10 cellular contexts compared by ENCODE assay signal in genomic region chr4:113080050-113080449, GRCh38. TPM values are rescaled to one million over a fixed set of nuclear protein-coding genes. Genes with fewer than 3 reads are reported as not detected.
DNase-seq lines count a peak whose midpoint lies in the region; ATAC-seq, FAIRE-seq and TF ChIP-seq lines count a peak whose summit lies in the region.
"Had no signal": no experiment of that assay in that cellular context is flagged by ENCODE, and none has a peak within 500 bp of the region (broad histone marks: within the 10 kb centered on the region; RNA-seq: fewer than 3 reads in every experiment).

No MANE protein-coding gene starts in this region.

- H3K27ac ChIP-seq in astrocyte (ENCODE audit: low read depth, low read length), result no peak overlapping the region
- H3K27ac ChIP-seq: C4-2B had no signal

- H3K4me3 Mint-ChIP-seq in astrocyte (ENCODE audit: unreplicated experiment), result no peak overlapping the region

- no peaks in the 10 kb centered on the region for H4K20me1 ChIP-seq in astrocyte (ENCODE audit: insufficient read depth, low read length)

- H3K27me3 ChIP-seq in astrocyte (ENCODE audit: insufficient read depth, low read length), result no peaks in the 10 kb centered on the region

- no peak overlapping the region for H3K4me2 ChIP-seq in astrocyte (ENCODE audit: low read length)

- DNase-seq in GM03348 (ENCODE audit: low spot score) (peak; percentile 21), astrocyte (ENCODE audit: low read depth) (no peak), left kidney (ENCODE audit: low read depth, low spot score) (peak; percentile 55), SK-N-DZ (ENCODE audit: low spot score) (no peak), DMS153 treated with DMSO at 0.1 percent for 48 hours (lab: John Stamatoyannopoulos, UW; ENCODE audit: unreplicated experiment) (no peak)
- DNase-seq: activated effector memory CD4-positive, alpha-beta T cell treated with anti-CD3 and anti-CD28 coated beads, Interleukin-2, amount 50 U/mL, for 16 hours had no signal

- ATAC-seq in HG02943 (IDR thresholded peaks at IDR 0.05; ENCODE audit: low read depth, unreplicated experiment), result peak; percentile 89
- no peak for ATAC-seq in GM19452 (IDR thresholded peaks at IDR 0.05; ENCODE audit: unreplicated experiment)
- no peak for ATAC-seq in GM21381 (IDR thresholded peaks at IDR 0.05; ENCODE audit: unreplicated experiment)

- H3K9me3 ChIP-seq in astrocyte (ENCODE audit: insufficient read depth, low read depth, low read length), result no peaks in the 10 kb centered on the region

- H3K36me3 ChIP-seq in astrocyte (ENCODE audit: insufficient read depth, low read length), result no peaks in the 10 kb centered on the region

- H3K4me1 Mint-ChIP-seq in astrocyte (ENCODE audit: low read depth, unreplicated experiment), result peaks cover 7% of the 10 kb centered on the region

- TF ChIP-seq CTCF in astrocyte (IDR thresholded peaks at IDR 0.05; ENCODE audit: insufficient read depth, low read depth, low read length), result no peak

- H3K36me3 Mint-ChIP-seq in astrocyte (ENCODE audit: low read depth, unreplicated experiment), result no peaks in the 10 kb centered on the region

- H3K27me3 Mint-ChIP-seq in astrocyte (ENCODE audit: low read depth, unreplicated experiment), result no peaks in the 10 kb centered on the region

- no peaks in the 10 kb centered on the region for H3K9me3 Mint-ChIP-seq in astrocyte (ENCODE audit: unreplicated experiment)

- no peaks in the 10 kb centered on the region for H3K79me2 ChIP-seq in astrocyte (ENCODE audit: insufficient read depth, low read length)

- no peak overlapping the region for H3K4me3 ChIP-seq in astrocyte (ENCODE audit: insufficient read depth, low read depth, low read length)

- FAIRE-seq in astrocyte (lab: Jason Lieb, UNC), result no peak

- no peak overlapping the region for H3K9ac ChIP-seq in astrocyte (ENCODE audit: low read length)

- peak overlapping the region; percentile 35 for H3K27ac Mint-ChIP-seq in astrocyte (ENCODE audit: unreplicated experiment)

- H3K4me1 ChIP-seq in astrocyte (ENCODE audit: insufficient read depth, low read length), result no peaks in the 10 kb centered on the region

- H2AFZ ChIP-seq in astrocyte (ENCODE audit: low read depth, low read length), result no peak overlapping the region

RNA-seq across cellular contexts. Expression of gene ANK2, which starts 30.6 kb away (rescaled TPM):
- 77.1 and 77.8 TPM in 2 replicates for total RNA-seq in astrocyte
- polyA plus RNA-seq in SK-N-DZ (2014; cell fraction: cytosol; rRNA removed), result 21.1 and 22.5 TPM in 2 replicates
- 23.0 and 31.6 TPM in 2 replicates for polyA plus RNA-seq in SK-N-DZ (2014; cell fraction: nucleus; rRNA removed)

Comparison
In these comparisons a context has a peak if more than half of its experiments do, and no peak if none do; other contexts are left out.
1. DNase-seq: peak in GM03348 (single experiment) and left kidney (single experiment); none in astrocyte (single experiment), SK-N-DZ (single experiment) and DMS153 treated with DMSO at 0.1 percent for 48 hours (single experiment).